Comparison of ENCODE assay signal across 8 cellular contexts in genomic region chr9:137224850-137225694, GRCh38. TPM values are rescaled to one million over a fixed set of nuclear protein-coding genes. Genes with fewer than 3 reads are reported as not detected.
DNase-seq lines count a peak whose midpoint lies in the region; ATAC-seq and TF ChIP-seq lines count a peak whose summit lies in the region.

Gene CYSRT1, plus strand, starts transcription at chr9:137225174. Its CDS starts 448 bp downstream, at chr9:137225622.

- H3K27ac ChIP-seq in right lobe of liver (peak within 1 kb of the TSS in 1 of 3 donors; percentile 72), tibial nerve (peak within 1 kb of the TSS in 3 of 4 donors; percentile 87 to 97 (median 94))

- peaks cover 2% of the 10 kb centered on the region for H3K27me3 Mint-ChIP-seq in activated naive CD4-positive, alpha-beta T cell treated with anti-CD3 and anti-CD28 coated beads for 36 hours (ENCODE audit: low read depth)
- H3K27me3 Mint-ChIP-seq in activated naive CD8-positive, alpha-beta T cell treated with anti-CD3 and anti-CD28 coated beads, Interleukin-2, amount 10 ng/mL, durations not matched to agents 7 days and 5 days = peaks cover 2% of the 10 kb centered on the region

- H3K27me3 ChIP-seq in right lobe of liver = no peaks in the 10 kb centered on the region
- H3K27me3 ChIP-seq in tibial nerve = peaks cover 0 to 37% of the 10 kb centered on the region in 2 donors

- H3K4me3 ChIP-seq in right lobe of liver = peak within 1 kb of the TSS; percentile 76 to 87 (median 85)
- peak within 1 kb of the TSS; percentile 66 to 93 (median 83) for H3K4me3 ChIP-seq in tibial nerve

- H3K27ac Mint-ChIP-seq in activated naive CD4-positive, alpha-beta T cell treated with anti-CD3 and anti-CD28 coated beads for 36 hours = no peak within 1 kb of the TSS
- H3K27ac Mint-ChIP-seq in activated naive CD8-positive, alpha-beta T cell treated with anti-CD3 and anti-CD28 coated beads, Interleukin-2, amount 10 ng/mL, durations not matched to agents 7 days and 5 days = peak within 1 kb of the TSS; percentile 82

- no peaks in the 10 kb centered on the region for H3K9me3 ChIP-seq in right lobe of liver
- H3K9me3 ChIP-seq in tibial nerve = no peaks in the 10 kb centered on the region

- TF ChIP-seq CTCF in right lobe of liver (IDR thresholded peaks at IDR 0.05) (no peak), tibial nerve (IDR thresholded peaks at IDR 0.05) (no peak)

- DNase-seq in activated naive CD4-positive, alpha-beta T cell treated with anti-CD3 and anti-CD28 coated beads for 36 hours = peak; percentile 30
- no peak for DNase-seq in activated naive CD4-positive, alpha-beta T cell treated with anti-CD3 and anti-CD28 coated beads, Interleukin-2, amount 50 U/mL, for 16 hours
- peak; percentile 49 for DNase-seq in activated naive CD8-positive, alpha-beta T cell treated with anti-CD3 and anti-CD28 coated beads, Interleukin-2, amount 10 ng/mL, durations not matched to agents 7 days and 5 days
- DNase-seq in right lobe of liver = no peak
- no peak for DNase-seq in tibial nerve (ENCODE audit: low spot score in 2 of 2)
- DNase-seq in kidney tubule cell (ENCODE audit: low spot score) = no peak
- no peak for DNase-seq in stimulated activated CD4-positive, alpha-beta T cell treated with anti-CD3 and anti-CD28 coated beads, Interleukin-4, amount 100 ng/mL, for 1 hour

- no peaks in the 10 kb centered on the region for H3K36me3 Mint-ChIP-seq in activated naive CD4-positive, alpha-beta T cell treated with anti-CD3 and anti-CD28 coated beads for 36 hours (ENCODE audit: low read depth)
- no peaks in the 10 kb centered on the region for H3K36me3 Mint-ChIP-seq in activated naive CD8-positive, alpha-beta T cell treated with anti-CD3 and anti-CD28 coated beads, Interleukin-2, amount 10 ng/mL, durations not matched to agents 7 days and 5 days

- H3K4me1 ChIP-seq in right lobe of liver = peaks cover 0 to 19% (median 5%) of the 10 kb centered on the region in 4 donors
- peaks cover 0 to 53% (median 26%) of the 10 kb centered on the region in 4 donors for H3K4me1 ChIP-seq in tibial nerve

- 70% methylated on average over 10 of the region's 23 CpGs for WGBS in right lobe of liver (ENCODE audit: insufficient coverage, low coverage, low lambda C conversion rate, missing lambda C conversion rate)
- 30 to 51% methylated on average over 17 to 18 of the region's 23 CpGs for WGBS in tibial nerve, 2 donors

- H3K36me3 ChIP-seq in right lobe of liver (no peaks in the 10 kb centered on the region), tibial nerve (no peaks in the 10 kb centered on the region)

- ATAC-seq in activated naive CD8-positive, alpha-beta T cell treated with anti-CD3 and anti-CD28 coated beads, Interleukin-2, amount 10 ng/mL, durations not matched to agents 7 days and 5 days (ENCODE audit: low read depth) = no peak
- no peak for ATAC-seq in right lobe of liver
- ATAC-seq in HG02759 (IDR thresholded peaks at IDR 0.05; ENCODE audit: unreplicated experiment) = no peak

- H3K4me3 Mint-ChIP-seq in activated naive CD4-positive, alpha-beta T cell treated with anti-CD3 and anti-CD28 coated beads for 36 hours = peak within 1 kb of the TSS; percentile 85
- H3K4me3 Mint-ChIP-seq in activated naive CD8-positive, alpha-beta T cell treated with anti-CD3 and anti-CD28 coated beads, Interleukin-2, amount 10 ng/mL, durations not matched to agents 7 days and 5 days = peak within 1 kb of the TSS; percentile 84

- H3K9me3 Mint-ChIP-seq in activated naive CD4-positive, alpha-beta T cell treated with anti-CD3 and anti-CD28 coated beads for 36 hours = no peaks in the 10 kb centered on the region
- H3K9me3 Mint-ChIP-seq in activated naive CD8-positive, alpha-beta T cell treated with anti-CD3 and anti-CD28 coated beads, Interleukin-2, amount 10 ng/mL, durations not matched to agents 7 days and 5 days = no peaks in the 10 kb centered on the region

- no peak for TF ChIP-seq POLR2A in right lobe of liver (IDR thresholded peaks at IDR 0.05)
- TF ChIP-seq POLR2A in tibial nerve (IDR thresholded peaks at IDR 0.05) = no peak

- H3K4me1 Mint-ChIP-seq in activated naive CD4-positive, alpha-beta T cell treated with anti-CD3 and anti-CD28 coated beads for 36 hours (ENCODE audit: low read depth) = peaks cover 8% of the 10 kb centered on the region
- H3K4me1 Mint-ChIP-seq in activated naive CD8-positive, alpha-beta T cell treated with anti-CD3 and anti-CD28 coated beads, Interleukin-2, amount 10 ng/mL, durations not matched to agents 7 days and 5 days = peaks cover 7% of the 10 kb centered on the region

- CTCF ChIA-PET in activated naive CD4-positive, alpha-beta T cell treated with anti-CD3 and anti-CD28 coated beads for 36 hours (lab: Charles Lee) = interaction anchor here (0.8 to 1.0 kb wide), 2 partner anchors 157 to 178 kb away, joined by 3 read pairs; no protein-coding TSS in a partner anchor

- POLR2A ChIA-PET in activated naive CD8-positive, alpha-beta T cell treated with anti-CD3 and anti-CD28 coated beads, Interleukin-2, amount 10 ng/mL, durations not matched to agents 7 days and 5 days (lab: Charles Lee) = interaction anchor here (0.6 to 4.9 kb wide), 13 partner anchors 15 to 527 kb away, joined by 3 to 43 read pairs (median 9); partner anchors contain the start of genes ANAPC2, MAN1B1, NDOR1 and SAPCD2

- intact Hi-C loops in activated naive CD4-positive, alpha-beta T cell treated with anti-CD3 and anti-CD28 coated beads for 36 hours (cut with micrococcal nuclease) = loop anchor here (10.0 kb wide), 1 partner anchor 340 kb away; the partner anchor contains the start of gene TRAF2
- intact Hi-C loops in right lobe of liver (cut with DNase I) = no loop called here

- no peak for TF ChIP-seq EP300 in tibial nerve (IDR thresholded peaks at IDR 0.05)

RNA-seq across cellular contexts. Expression of gene CYSRT1, which starts in this region (rescaled TPM):
- total RNA-seq in activated naive CD4-positive, alpha-beta T cell treated with anti-CD3 and anti-CD28 coated beads for 36 hours = under 1 TPM; 0.17 to 0.26 TPM
- under 1 TPM; 0.45 to 0.55 TPM for total RNA-seq in activated naive CD8-positive, alpha-beta T cell treated with anti-CD3 and anti-CD28 coated beads, Interleukin-2, amount 10 ng/mL, durations not matched to agents 7 days and 5 days
- 1 to 10 TPM in 1 of 6 experiments, under 1 TPM in 4, not detected in 1; 0.20 to 1.2 (median 0.31) TPM for total RNA-seq in right lobe of liver
- total RNA-seq in tibial nerve = not detected

Comparison
In these comparisons a context has a peak if more than half of its experiments do, and no peak if none do; other contexts are left out.
1. Peak in DNase-seq in activated naive CD4-positive, alpha-beta T cell treated with anti-CD3 and anti-CD28 coated beads for 36 hours; RNA of the gene not detected or under 1 TPM.
2. Peak in DNase-seq in activated naive CD8-positive, alpha-beta T cell treated with anti-CD3 and anti-CD28 coated beads, Interleukin-2, amount 10 ng/mL, durations not matched to agents 7 days and 5 days; RNA of the gene not detected or under 1 TPM.